Comparison of ENCODE assay signal across 30 cellular contexts in the genomic region with DNA sequence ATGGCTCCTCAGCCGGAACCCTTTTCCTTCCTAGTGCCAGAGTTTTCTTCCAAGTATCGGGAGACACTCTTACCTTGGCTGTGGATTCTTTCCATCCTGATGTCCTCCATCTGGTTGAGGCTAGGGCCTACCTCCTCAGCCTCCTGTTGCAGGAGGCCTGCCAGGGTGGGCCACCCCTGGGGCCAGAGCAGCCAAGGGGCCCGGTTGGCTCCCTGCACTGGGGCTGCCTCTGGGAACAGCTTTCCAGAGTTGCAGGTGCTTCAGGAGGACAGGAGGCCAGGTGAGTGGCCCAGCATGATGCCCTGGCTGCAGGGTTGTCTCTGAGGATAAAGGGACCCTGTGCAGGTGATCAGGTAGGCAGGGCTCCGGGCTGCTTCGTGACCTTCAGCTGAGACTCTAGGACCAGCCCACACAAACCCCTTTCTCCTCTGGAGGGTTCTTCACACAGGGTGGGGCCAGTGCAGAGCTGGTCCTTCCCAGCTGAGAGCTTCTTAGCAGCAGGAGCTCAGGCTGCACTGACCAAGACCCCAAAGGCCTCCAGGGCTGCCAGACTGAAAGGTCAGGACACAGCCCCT. TPM values are rescaled to one million over a fixed set of nuclear protein-coding genes. Genes with fewer than 3 reads are reported as not detected.
"Had no signal": no experiment of that assay in that cellular context is flagged by ENCODE, and none has a peak within 500 bp of the region (broad histone marks: within the 10 kb centered on the region; RNA-seq: fewer than 3 reads in every experiment).

No MANE protein-coding gene starts in this region.

- H3K9me3 Mint-ChIP-seq: effector memory CD8-positive, alpha-beta T cell; memory B cell; natural killer cell treated with Interleukin-12 subunit alpha and Interleukin-12 subunit beta and Interleukin-15 and Interleukin-18, amount 100 ng/mL, for 72 hours; neural crest cell; stimulated activated naive CD8-positive, alpha-beta T cell treated with anti-CD3 and anti-CD28 coated beads, Interleukin-15, amount 100 ng/mL, for 72 hours had no signal

- H3K4me3 ChIP-seq: esophagus squamous epithelium, heart right ventricle, lung, prostate gland, right atrium auricular region, smooth muscle cell, suprapubic skin, transverse colon had no signal

- H3K79me2 ChIP-seq: parathyroid adenoma had no signal

- H3K27ac ChIP-seq: esophagus squamous epithelium, heart right ventricle, neutrophil, parathyroid adenoma, prostate gland, right atrium auricular region, suprapubic skin, transverse colon had no signal

- DNase-seq: cerebellar nuclear complex; cortex of kidney; effector memory CD8-positive, alpha-beta T cell; erythroblast; esophagus squamous epithelium; foreskin melanocyte; glutamatergic neuron; heart right ventricle; hippocampal formation; kidney glomerular epithelial cell; left ventricle myocardium superior; naive B cell; stimulated activated CD4-positive, alpha-beta T cell treated with anti-CD3 and anti-CD28 coated beads, Interleukin-2, amount 100 ng/mL, for 24 hours; stimulated activated CD4-positive, alpha-beta T cell treated with anti-CD3 and anti-CD28 coated beads, Interleukin-4, amount 100 ng/mL, for 24 hours; stimulated activated naive CD4-positive, alpha-beta T cell; stimulated activated naive CD8-positive, alpha-beta T cell treated with anti-CD3 and anti-CD28 coated beads, Interleukin-15, amount 100 ng/mL, for 72 hours; transverse colon had no signal

- H3K4me2 ChIP-seq: smooth muscle cell had no signal

- H3K4me1 ChIP-seq: heart right ventricle, parathyroid adenoma, prostate gland, right atrium auricular region, suprapubic skin, transverse colon had no signal

- H2AFZ ChIP-seq: parathyroid adenoma had no signal

- H3K4me3 Mint-ChIP-seq: effector memory CD8-positive, alpha-beta T cell; memory B cell; naive B cell; natural killer cell treated with Interleukin-12 subunit alpha and Interleukin-12 subunit beta and Interleukin-15 and Interleukin-18, amount 100 ng/mL, for 72 hours; neural crest cell; stimulated activated naive CD8-positive, alpha-beta T cell treated with anti-CD3 and anti-CD28 coated beads, Interleukin-15, amount 100 ng/mL, for 72 hours had no signal

- H3K9me3 ChIP-seq: esophagus squamous epithelium, heart right ventricle, neutrophil, prostate gland, right atrium auricular region, suprapubic skin, transverse colon had no signal

- H3K4me1 Mint-ChIP-seq: memory B cell; naive B cell; neural crest cell; stimulated activated naive CD8-positive, alpha-beta T cell treated with anti-CD3 and anti-CD28 coated beads, Interleukin-15, amount 100 ng/mL, for 72 hours had no signal

- H3K27ac Mint-ChIP-seq: effector memory CD8-positive, alpha-beta T cell; memory B cell; natural killer cell treated with Interleukin-12 subunit alpha and Interleukin-12 subunit beta and Interleukin-15 and Interleukin-18, amount 100 ng/mL, for 72 hours; stimulated activated naive CD8-positive, alpha-beta T cell treated with anti-CD3 and anti-CD28 coated beads, Interleukin-15, amount 100 ng/mL, for 72 hours had no signal

- H3K27me3 ChIP-seq: right atrium auricular region had no signal

- H3K36me3 ChIP-seq: esophagus squamous epithelium, heart right ventricle, neutrophil, prostate gland, right atrium auricular region, suprapubic skin, transverse colon had no signal

- H3K9ac ChIP-seq: parathyroid adenoma had no signal

- ATAC-seq: effector memory CD8-positive, alpha-beta T cell; heart right ventricle; left ventricle myocardium superior; natural killer cell treated with Interleukin-12 subunit alpha and Interleukin-12 subunit beta and Interleukin-15 and Interleukin-18, amount 100 ng/mL, for 72 hours; sciatic nerve; stimulated activated naive CD8-positive, alpha-beta T cell treated with anti-CD3 and anti-CD28 coated beads, Interleukin-15, amount 100 ng/mL, for 72 hours had no signal

- H3K36me3 Mint-ChIP-seq: memory B cell; naive B cell; natural killer cell treated with Interleukin-12 subunit alpha and Interleukin-12 subunit beta and Interleukin-15 and Interleukin-18, amount 100 ng/mL, for 72 hours had no signal

RNA-seq across cellular contexts. Expression of gene GPR78, which starts 5.3 kb away (rescaled TPM):
- total RNA-seq: dermis microvascular lymphatic vessel endothelial cell; left ventricle myocardium superior; mononuclear cell; natural killer cell treated with Interleukin-12 subunit alpha and Interleukin-12 subunit beta and Interleukin-15 and Interleukin-18, amount 100 ng/mL, for 72 hours; neural crest cell; right atrium auricular region; smooth muscle cell; suprapubic skin had no signal

RNA-seq across cellular contexts. Expression of gene CPZ, which starts 17.7 kb away (rescaled TPM):
- total RNA-seq: dermis microvascular lymphatic vessel endothelial cell; mononuclear cell; natural killer cell treated with Interleukin-12 subunit alpha and Interleukin-12 subunit beta and Interleukin-15 and Interleukin-18, amount 100 ng/mL, for 72 hours; neural crest cell had no signal
